Comparison of ENCODE assay signal across 1 cellular context in the genomic region with DNA sequence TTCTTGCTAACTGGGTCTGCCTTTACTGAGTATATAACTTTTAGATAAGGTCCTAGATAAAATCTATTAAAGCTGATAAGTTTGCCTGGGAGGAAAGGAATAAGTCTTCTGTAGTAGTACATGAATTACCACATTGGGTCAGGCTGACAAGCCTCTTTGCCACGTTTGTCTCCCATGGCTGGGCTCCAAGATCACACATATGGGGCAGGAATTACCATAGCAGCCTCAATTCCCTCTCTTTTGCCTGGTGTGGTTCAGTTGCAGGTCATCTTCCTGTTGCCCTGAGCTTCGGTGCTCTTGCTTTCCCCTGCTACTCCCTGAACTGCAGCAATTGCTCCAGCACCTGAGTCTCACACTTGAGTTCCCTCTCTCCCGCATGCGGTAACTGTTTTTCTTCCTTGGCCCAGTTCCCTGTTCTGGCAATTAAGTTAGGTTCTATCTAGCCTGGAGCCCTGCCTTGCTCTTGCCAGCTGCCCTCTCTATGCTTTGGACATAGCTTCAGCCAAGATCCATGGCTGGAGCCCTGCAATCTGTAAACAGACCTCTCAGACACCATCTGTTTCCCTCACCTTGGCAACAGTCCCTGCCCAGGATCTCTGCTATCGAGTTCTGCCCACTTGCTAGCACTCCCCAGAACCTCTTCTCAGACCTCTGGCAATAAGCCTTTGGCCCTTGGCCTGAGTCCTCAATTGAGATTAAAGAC.
TF ChIP-seq lines count a peak whose summit lies in the region.

No MANE protein-coding gene starts in this region.

TF ChIP-seq in SK-N-SH treated with all-trans-retinoic acid at 6 μM for 48 hours, 23 proteins besides CTCF, POLR2A, EP300 and RAD21 (continued from another document):
- TF ChIP-seq, protein P1, sequence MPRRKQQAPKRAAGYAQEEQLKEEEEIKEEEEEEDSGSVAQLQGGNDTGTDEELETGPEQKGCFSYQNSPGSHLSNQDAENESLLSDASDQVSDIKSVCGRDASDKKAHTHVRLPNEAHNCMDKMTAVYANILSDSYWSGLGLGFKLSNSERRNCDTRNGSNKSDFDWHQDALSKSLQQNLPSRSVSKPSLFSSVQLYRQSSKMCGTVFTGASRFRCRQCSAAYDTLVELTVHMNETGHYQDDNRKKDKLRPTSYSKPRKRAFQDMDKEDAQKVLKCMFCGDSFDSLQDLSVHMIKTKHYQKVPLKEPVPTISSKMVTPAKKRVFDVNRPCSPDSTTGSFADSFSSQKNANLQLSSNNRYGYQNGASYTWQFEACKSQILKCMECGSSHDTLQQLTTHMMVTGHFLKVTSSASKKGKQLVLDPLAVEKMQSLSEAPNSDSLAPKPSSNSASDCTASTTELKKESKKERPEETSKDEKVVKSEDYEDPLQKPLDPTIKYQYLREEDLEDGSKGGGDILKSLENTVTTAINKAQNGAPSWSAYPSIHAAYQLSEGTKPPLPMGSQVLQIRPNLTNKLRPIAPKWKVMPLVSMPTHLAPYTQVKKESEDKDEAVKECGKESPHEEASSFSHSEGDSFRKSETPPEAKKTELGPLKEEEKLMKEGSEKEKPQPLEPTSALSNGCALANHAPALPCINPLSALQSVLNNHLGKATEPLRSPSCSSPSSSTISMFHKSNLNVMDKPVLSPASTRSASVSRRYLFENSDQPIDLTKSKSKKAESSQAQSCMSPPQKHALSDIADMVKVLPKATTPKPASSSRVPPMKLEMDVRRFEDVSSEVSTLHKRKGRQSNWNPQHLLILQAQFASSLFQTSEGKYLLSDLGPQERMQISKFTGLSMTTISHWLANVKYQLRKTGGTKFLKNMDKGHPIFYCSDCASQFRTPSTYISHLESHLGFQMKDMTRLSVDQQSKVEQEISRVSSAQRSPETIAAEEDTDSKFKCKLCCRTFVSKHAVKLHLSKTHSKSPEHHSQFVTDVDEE (CRISPR knock-in tag; IDR thresholded peaks at IDR 0.05): peak; percentile 84; the same call in 1 of the 2 replicates
- TF ChIP-seq BACH2 (CRISPR knock-in tag; IDR thresholded peaks at IDR 0.05; ENCODE audit: borderline replicate concordance): no peak
